Comparison of ENCODE assay signal across 17 cellular contexts in the genomic region with DNA sequence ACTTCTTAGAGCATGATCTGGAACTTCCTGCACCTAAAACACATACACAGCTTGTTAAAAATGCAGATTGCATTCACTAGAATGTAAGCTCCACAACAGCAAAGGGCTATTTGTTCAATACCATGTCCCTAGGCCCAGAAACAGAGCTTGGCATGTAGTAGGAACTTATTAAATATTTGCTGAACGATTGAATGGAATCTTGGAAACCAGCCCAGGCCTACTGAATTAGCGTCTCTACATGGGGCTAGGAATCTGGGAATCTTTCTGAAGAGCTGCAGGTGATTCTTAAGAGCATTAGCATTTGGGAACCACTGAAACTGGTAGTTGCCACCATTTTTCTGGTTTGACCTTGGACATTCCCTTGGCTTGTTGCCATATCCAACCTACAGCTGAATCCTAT.
A peak's percentile ranks its signal among the peaks of the same experiment; 100 is the strongest.
DNase-seq lines count a peak whose midpoint lies in the region; ATAC-seq lines count a peak whose summit lies in the region.
"Had no signal": no experiment of that assay in that cellular context is flagged by ENCODE, and none has a peak within 500 bp of the region (broad histone marks: within the 10 kb centered on the region; RNA-seq: fewer than 3 reads in every experiment).

No MANE protein-coding gene starts in this region.

- no peak for ATAC-seq in GM21528 (IDR thresholded peaks at IDR 0.05; ENCODE audit: low FRiP score, unreplicated experiment)
- ATAC-seq: SK-N-SH treated with all-trans-retinoic acid at 6 μM for 48 hours had no signal

- DNase-seq in NCI-H2196 treated with DMSO at 0.1 percent for 48 hours (lab: John Stamatoyannopoulos, UW; ENCODE audit: unreplicated experiment) (peak; percentile 6), NCI-H2196 (lab: John Stamatoyannopoulos, UW; ENCODE audit: unreplicated experiment) (no peak), NCI-H69 (lab: John Stamatoyannopoulos, UW) (peak; percentile 82), iris pigment epithelial cell (ENCODE audit: low read depth) (peak; percentile 6), UCSD-AML1 (lab: John Stamatoyannopoulos, UW; ENCODE audit: unreplicated experiment) (no peak), NCI-H128 (lab: John Stamatoyannopoulos, UW; ENCODE audit: unreplicated experiment) (no peak), DMS114 treated with DMSO at 0.1 percent for 48 hours (lab: John Stamatoyannopoulos, UW; ENCODE audit: unreplicated experiment) (no peak)
- DNase-seq: ACHN; activated B cell treated with CpG ODN at 0.5 μM for 24 hours; activated CD4-positive, alpha-beta memory T cell treated with anti-CD3 and anti-CD28 coated beads for 36 hours; activated gamma-delta T cell treated with Interleukin-2 at 50 U/mL for 16 hours; colonic mucosa; mammary epithelial cell; NCI-H1694; NCI-H510A had no signal

Comparison
In these comparisons a context has a peak if more than half of its experiments do, and no peak if none do; other contexts are left out.
1. DNase-seq: peak in NCI-H2196 treated with DMSO at 0.1 percent for 48 hours (single experiment), NCI-H69 (single experiment) and iris pigment epithelial cell (single experiment); none in NCI-H2196 (single experiment), UCSD-AML1 (single experiment), NCI-H128 (single experiment) and DMS114 treated with DMSO at 0.1 percent for 48 hours (single experiment).